ENCODE assay signal across 1 cellular context in the genomic region with DNA sequence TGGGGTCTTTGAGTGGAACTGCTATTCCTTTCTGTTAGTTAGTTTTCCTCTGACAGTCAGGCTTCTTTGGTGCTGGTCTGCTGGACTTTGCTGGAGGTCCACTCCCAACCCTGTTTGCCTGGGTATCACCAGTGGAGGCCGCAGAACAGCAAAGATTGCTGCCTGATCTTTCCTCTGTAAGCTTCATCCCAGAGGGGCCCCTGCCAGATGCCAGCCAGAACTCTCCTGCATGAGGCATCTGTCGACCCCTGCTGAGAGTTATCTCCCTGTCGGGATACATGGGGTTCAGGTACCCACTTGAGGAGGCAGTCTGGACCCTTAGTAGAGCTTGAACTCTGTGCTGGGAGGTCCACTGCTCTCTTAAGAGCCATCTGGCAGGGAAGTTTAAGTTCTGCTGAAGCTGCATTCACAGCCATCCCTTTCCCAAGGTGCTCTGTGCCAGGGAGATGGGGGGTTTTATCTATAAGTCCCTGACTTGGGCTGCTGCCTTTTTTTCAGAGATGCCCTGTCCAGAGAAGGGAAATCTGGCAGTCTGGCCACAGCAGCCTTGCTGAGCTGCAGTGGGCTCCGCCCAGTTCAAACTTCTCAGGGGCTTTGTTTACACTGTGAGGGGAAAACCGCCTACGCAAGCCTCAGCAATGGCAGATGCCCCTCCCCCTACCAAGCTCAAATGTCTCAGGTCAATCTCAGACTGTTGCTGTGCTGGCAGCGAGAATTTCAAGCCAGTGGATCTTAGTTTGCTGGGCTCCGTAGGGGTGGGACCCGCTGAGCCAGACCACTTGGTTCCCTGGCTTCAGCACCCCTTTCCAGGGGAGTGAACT.
A peak's percentile ranks its signal among the peaks of the same experiment; 100 is the strongest.
TF ChIP-seq lines count a peak whose summit lies in the region.

No MANE protein-coding gene starts in this region.

TF ChIP-seq in HepG2, 621 proteins besides CTCF, POLR2A, EP300 and RAD21 (continued from another document and continues in another):
- TF ChIP-seq ZBTB4 (CRISPR knock-in tag; IDR thresholded peaks at IDR 0.05; ENCODE audit: borderline replicate concordance), result no peak
- 0 out of 2 replicates have a peak, but pooled peaks have one; percentile 43 for TF ChIP-seq MYPOP (CRISPR knock-in tag; IDR thresholded peaks at IDR 0.05)
- no peak for TF ChIP-seq ETS1 (CRISPR knock-in tag; IDR thresholded peaks at IDR 0.05)
- TF ChIP-seq NR2C2 (CRISPR knock-in tag; IDR thresholded peaks at IDR 0.05; ENCODE audit: borderline replicate concordance), result peak; percentile 20; the same call in 1 of the 2 replicates
- no peak for TF ChIP-seq ZNF770 (CRISPR knock-in tag; IDR thresholded peaks at IDR 0.05)
- no peak for TF ChIP-seq ZBTB10 (CRISPR knock-in tag; IDR thresholded peaks at IDR 0.05; ENCODE audit: borderline replicate concordance)
- TF ChIP-seq ZNF34 (CRISPR knock-in tag; IDR thresholded peaks at IDR 0.05; ENCODE audit: borderline replicate concordance), result no peak
- TF ChIP-seq REPIN1 (CRISPR knock-in tag; IDR thresholded peaks at IDR 0.05; ENCODE audit: borderline replicate concordance, low read depth), result peak; percentile 20; the same call in 1 of the 2 replicates
- no peak for TF ChIP-seq ZC3H13 (CRISPR knock-in tag; IDR thresholded peaks at IDR 0.05)
- TF ChIP-seq SALL1 (CRISPR knock-in tag; IDR thresholded peaks at IDR 0.05), result peak; percentile 53
- TF ChIP-seq CBX1 (IDR thresholded peaks at IDR 0.05; ENCODE audit: low read depth), result no peak
- TF ChIP-seq RFX5 (IDR thresholded peaks at IDR 0.05; ENCODE audit: low read depth, low read length), result no peak
- TF ChIP-seq ZNF382 (CRISPR knock-in tag; IDR thresholded peaks at IDR 0.05; ENCODE audit: borderline replicate concordance), result no peak
- TF ChIP-seq IRX3 (CRISPR knock-in tag; IDR thresholded peaks at IDR 0.05; ENCODE audit: borderline replicate concordance, low read depth), result no peak
- peak; percentile 39; the same call in 1 of the 2 replicates for TF ChIP-seq HOXA3 (CRISPR knock-in tag; IDR thresholded peaks at IDR 0.05)
- peak; percentile 54; the same call in 1 of the 2 replicates for TF ChIP-seq KDM5B (CRISPR knock-in tag; IDR thresholded peaks at IDR 0.05; ENCODE audit: borderline replicate concordance)
- no peak for TF ChIP-seq ZBED4 (CRISPR knock-in tag; IDR thresholded peaks at IDR 0.05; ENCODE audit: borderline replicate concordance)
- peak; percentile 45; the same call in 1 of the 2 replicates for TF ChIP-seq HIVEP1 (CRISPR knock-in tag; IDR thresholded peaks at IDR 0.05)
- no peak for TF ChIP-seq IRF9 (CRISPR knock-in tag; IDR thresholded peaks at IDR 0.05; ENCODE audit: borderline replicate concordance)
- TF ChIP-seq ZNF574 (CRISPR knock-in tag; IDR thresholded peaks at IDR 0.05), result peak; percentile 45; the same call in 1 of the 2 replicates
- no peak for TF ChIP-seq DR1 (CRISPR knock-in tag; IDR thresholded peaks at IDR 0.05)
- TF ChIP-seq TAF1 (CRISPR knock-in tag; IDR thresholded peaks at IDR 0.05), result no peak
- TF ChIP-seq SAP130 (CRISPR knock-in tag; IDR thresholded peaks at IDR 0.05; ENCODE audit: low read depth), result peak; percentile 18; the same call in 1 of the 2 replicates
- TF ChIP-seq, protein P1, sequence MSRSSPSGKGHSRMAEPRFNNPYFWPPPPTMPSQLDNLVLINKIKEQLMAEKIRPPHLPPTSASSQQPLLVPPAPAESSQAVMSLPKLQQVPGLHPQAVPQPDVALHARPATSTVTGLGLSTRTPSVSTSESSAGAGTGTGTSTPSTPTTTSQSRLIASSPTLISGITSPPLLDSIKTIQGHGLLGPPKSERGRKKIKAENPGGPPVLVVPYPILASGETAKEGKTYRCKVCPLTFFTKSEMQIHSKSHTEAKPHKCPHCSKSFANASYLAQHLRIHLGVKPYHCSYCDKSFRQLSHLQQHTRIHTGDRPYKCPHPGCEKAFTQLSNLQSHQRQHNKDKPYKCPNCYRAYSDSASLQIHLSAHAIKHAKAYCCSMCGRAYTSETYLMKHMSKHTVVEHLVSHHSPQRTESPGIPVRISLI (CRISPR knock-in tag; IDR thresholded peaks at IDR 0.05; ENCODE audit: borderline replicate concordance), result peak; percentile 25; the same call in 1 of the 2 replicates
- TF ChIP-seq RBM39 (IDR thresholded peaks at IDR 0.05; ENCODE audit: low read depth, low read length, poor library complexity, severe bottlenecking), result no peak
- TF ChIP-seq, protein P2, sequence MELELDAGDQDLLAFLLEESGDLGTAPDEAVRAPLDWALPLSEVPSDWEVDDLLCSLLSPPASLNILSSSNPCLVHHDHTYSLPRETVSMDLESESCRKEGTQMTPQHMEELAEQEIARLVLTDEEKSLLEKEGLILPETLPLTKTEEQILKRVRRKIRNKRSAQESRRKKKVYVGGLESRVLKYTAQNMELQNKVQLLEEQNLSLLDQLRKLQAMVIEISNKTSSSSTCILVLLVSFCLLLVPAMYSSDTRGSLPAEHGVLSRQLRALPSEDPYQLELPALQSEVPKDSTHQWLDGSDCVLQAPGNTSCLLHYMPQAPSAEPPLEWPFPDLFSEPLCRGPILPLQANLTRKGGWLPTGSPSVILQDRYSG (CRISPR knock-in tag; IDR thresholded peaks at IDR 0.05), result no peak
- TF ChIP-seq FOXA1 (IDR thresholded peaks at IDR 0.05), result no peak
- peak; percentile 85 for TF ChIP-seq FOXA1 (CRISPR knock-in tag; IDR thresholded peaks at IDR 0.05)
- TF ChIP-seq CHD4 (IDR thresholded peaks at IDR 0.05; ENCODE audit: borderline replicate concordance, low read length), result no peak
- no peak for TF ChIP-seq ZNF557 (CRISPR knock-in tag; IDR thresholded peaks at IDR 0.05)
